In the genomic region with DNA sequence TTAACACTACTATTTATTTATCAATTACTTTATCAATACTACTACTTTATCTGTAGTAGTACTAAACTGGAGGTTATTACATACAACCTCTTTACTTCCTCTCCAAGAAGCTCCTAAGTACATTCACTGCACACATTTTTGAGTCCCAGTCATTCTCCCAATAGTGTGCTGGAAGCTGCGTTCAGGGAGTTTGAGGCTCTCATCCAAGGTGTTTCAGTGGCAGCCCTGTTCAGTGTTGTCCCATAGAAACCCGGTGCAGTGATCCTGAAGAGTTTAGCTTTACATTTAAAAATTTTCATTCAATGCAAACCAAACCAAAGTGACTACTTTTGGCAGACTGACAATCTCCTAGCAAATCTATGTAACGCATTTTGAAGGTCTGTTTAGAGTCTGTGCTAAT, we compare ENCODE assay signal across 14 cellular contexts. TPM values are rescaled to one million over a fixed set of nuclear protein-coding genes. Genes with fewer than 3 reads are reported as not detected.
A peak's percentile ranks its signal among the peaks of the same experiment; 100 is the strongest.
DNase-seq lines count a peak whose midpoint lies in the region; ATAC-seq, FAIRE-seq and TF ChIP-seq lines count a peak whose summit lies in the region.
"Not testable (repeated sequence)": the region's sequence is repeated elsewhere in the genome, so short reads cannot be mapped to it uniquely, and the experiment has no call there.
"Had no signal": no experiment of that assay in that cellular context is flagged by ENCODE, and none has a peak within 500 bp of the region (broad histone marks: within the 10 kb centered on the region; RNA-seq: fewer than 3 reads in every experiment).

No MANE protein-coding gene starts in this region.

- not testable (repeated sequence) for H3F3A ChIP-seq in PC-3 (ENCODE audit: low read length, unreplicated experiment)

- not testable (repeated sequence) for H2AFZ ChIP-seq in PC-3 (ENCODE audit: low read length); endothelial cell of umbilical vein (ENCODE audit: low read depth, low read length)

- CTCF ChIA-PET in PC-3 (lab: Charles Lee); endothelial cell of umbilical vein (lab: Charles Lee): not testable (repeated sequence)

- dilution Hi-C loops in endothelial cell of umbilical vein (cut with MboI; ENCODE audit: extremely low pct_ligation_motif_present, low sequenced_read_pairs) = not testable (repeated sequence)

- not testable (repeated sequence) for ATAC-seq in PC-3

- not testable (repeated sequence) for H3K27me3 ChIP-seq in PC-3 (ENCODE audit: low read length); endothelial cell of umbilical vein (ENCODE audit: control insufficient read depth in 2 of 2, insufficient read depth in 2 of 2, low read length in 2 of 2)

- FAIRE-seq in endothelial cell of umbilical vein (lab: Jason Lieb, UNC) = not testable (repeated sequence)

- not testable (repeated sequence) for H3K9me2 ChIP-seq in PC-3 (replicated peaks; ENCODE audit: low read length)

- not testable (repeated sequence) for H3K27ac ChIP-seq in PC-3 (ENCODE audit: low read length); endothelial cell of umbilical vein (ENCODE audit: insufficient read depth, low read depth, low read length)

- DNase-seq in AG20443 (ENCODE audit: low spot score) (peak; percentile 0), PC-3 (peak; percentile 0), endothelial cell of umbilical vein (ENCODE audit: low read depth, low spot score) (peak; percentile 0), fibroblast of gingiva (ENCODE audit: low read depth) (peak; percentile 0), medulla oblongata (ENCODE audit: extremely low spot score) (peak; percentile 5)

- H3K79me2 ChIP-seq in PC-3 (ENCODE audit: low read length); endothelial cell of umbilical vein (ENCODE audit: control insufficient read depth, insufficient read depth, low read length): not testable (repeated sequence)

- H3K4me1 ChIP-seq in PC-3 (ENCODE audit: insufficient read depth, low read length); endothelial cell of umbilical vein (ENCODE audit: control insufficient read depth, extremely low read depth, insufficient read depth, low read length): not testable (repeated sequence)

- not testable (repeated sequence) for H3K4me3 ChIP-seq in PC-3 (ENCODE audit: low read length); endothelial cell of umbilical vein (replicated peaks in 1 of 3; ENCODE audit: insufficient read depth in 1 of 3, low read depth in 1 of 3, low read length in 3 of 3)

- not testable (repeated sequence) for H3K4me2 ChIP-seq in PC-3 (ENCODE audit: low read length); endothelial cell of umbilical vein (ENCODE audit: insufficient read depth, low read length)

- H4K20me1 ChIP-seq in PC-3 (ENCODE audit: low read length); endothelial cell of umbilical vein (replicated peaks; ENCODE audit: control insufficient read depth, extremely low read depth, insufficient read depth, low read length): not testable (repeated sequence)

- H3K9me3 ChIP-seq in PC-3 (ENCODE audit: low read length); endothelial cell of umbilical vein (replicated peaks; ENCODE audit: control insufficient read depth, insufficient read depth, low read length): not testable (repeated sequence)

- H3K9me1 ChIP-seq in endothelial cell of umbilical vein (replicated peaks; ENCODE audit: control insufficient read depth, extremely low read depth, insufficient read depth, low read length) = not testable (repeated sequence)

- TF ChIP-seq CTCF in PC-3 (conservative IDR thresholded peaks at IDR 0.05; ENCODE audit: low read depth, low read length); endothelial cell of umbilical vein (IDR thresholded peaks at IDR 0.05; ENCODE audit: extremely low read depth in 1 of 2, insufficient read depth in 1 of 2, low read depth in 1 of 2, low read length in 2 of 2): not testable (repeated sequence)

- not testable (repeated sequence) for H3K36me3 ChIP-seq in PC-3 (ENCODE audit: low read depth, low read length); endothelial cell of umbilical vein (ENCODE audit: control insufficient read depth in 2 of 2, extremely low read depth in 1 of 2, insufficient read depth in 2 of 2, low read length in 2 of 2)

- POLR2A ChIA-PET in PC-3 (lab: Charles Lee; ENCODE audit: unreplicated experiment); endothelial cell of umbilical vein (lab: Charles Lee): not testable (repeated sequence)

- H3K9ac ChIP-seq in PC-3 (ENCODE audit: low read length); endothelial cell of umbilical vein (replicated peaks; ENCODE audit: extremely low read depth, insufficient read depth, low read length): not testable (repeated sequence)

- BruUV-seq in PC-3 (replicated peaks; lab: Mats Ljungman, UMichigan); endothelial cell of umbilical vein (replicated peaks; lab: Mats Ljungman, UMichigan): not testable (repeated sequence)

- not testable (repeated sequence) for TF ChIP-seq POLR2A in endothelial cell of umbilical vein (IDR thresholded peaks at IDR 0.05; ENCODE audit: low read depth, low read length)

- intact Hi-C loops in PC-3 (cut with micrococcal nuclease); endothelial cell of umbilical vein (cut with micrococcal nuclease): not testable (repeated sequence)

RNA-seq across cellular contexts. Expression of a gene that starts 46.9 kb away (rescaled TPM):
- not detected in 2 replicates for total RNA-seq in PC-3 (2014; rRNA removed)
- total RNA-seq in endothelial cell of umbilical vein = not detected in 2 replicates
- not detected in 2 replicates for polyA plus RNA-seq in endothelial cell of umbilical vein
- not detected in 2 replicates for polyA plus RNA-seq in endothelial cell of umbilical vein (2011; cell fraction: cytosol; rRNA removed)
- not detected in 2 replicates for polyA plus RNA-seq in endothelial cell of umbilical vein (2011; cell fraction: nucleus; rRNA removed)
- not detected in 2 replicates for polyA plus RNA-seq in endothelial cell of umbilical vein (2012)
- not detected in 2 replicates for polyA minus RNA-seq in endothelial cell of umbilical vein
- polyA minus RNA-seq in endothelial cell of umbilical vein (2011; cell fraction: cytosol; rRNA and poly(A)+ RNA removed) = not detected
- not detected in 2 replicates for polyA minus RNA-seq in endothelial cell of umbilical vein (2011; cell fraction: nucleus; rRNA and poly(A)+ RNA removed)
- total RNA-seq: A172; CD4-positive, alpha-beta memory T cell; CD4-positive, CD25-positive, alpha-beta regulatory T cell; CD8-positive, alpha-beta memory T cell; Daoy; G401; GM12878 had no signal
- polyA plus RNA-seq: A549; CD14-positive monocyte; CD4-positive, alpha-beta memory T cell; CD4-positive, CD25-positive, alpha-beta regulatory T cell; CD8-positive, alpha-beta memory T cell; GM12878 had no signal
